ENCODE assay signal across 2 cellular contexts in the genomic region with DNA sequence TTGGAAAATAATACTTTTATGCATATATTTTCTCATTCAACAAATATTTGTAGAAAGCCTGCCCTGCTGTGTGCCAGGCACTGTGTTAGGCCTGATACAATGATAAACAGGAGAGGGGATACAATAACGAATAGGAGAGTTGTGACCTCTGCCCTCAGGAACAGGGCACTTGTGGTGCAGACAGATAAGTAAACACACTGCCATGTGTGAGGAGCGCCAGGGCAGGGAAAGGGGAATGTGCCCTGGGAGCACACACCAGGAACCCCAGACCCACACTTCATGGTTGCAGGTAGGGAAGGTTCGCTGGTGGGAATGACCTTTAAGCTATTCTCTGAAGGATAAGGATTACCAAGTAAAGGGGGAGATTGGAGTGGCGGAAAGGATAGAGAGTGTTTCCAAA.
TF ChIP-seq lines count a peak whose summit lies in the region.

No MANE protein-coding gene starts in this region.

TF ChIP-seq in GM23338, 12 proteins besides CTCF, POLR2A, EP300 and RAD21:
- no peak for TF ChIP-seq EZH2 (IDR thresholded peaks at IDR 0.05; ENCODE audit: low read depth, unreplicated experiment)
- no peak for TF ChIP-seq NANOG (IDR thresholded peaks at IDR 0.05; ENCODE audit: borderline replicate concordance)
- TF ChIP-seq ZNF331 (CRISPR knock-in tag; IDR thresholded peaks at IDR 0.05; ENCODE audit: low read depth): no peak
- no peak for TF ChIP-seq CREB1 (CRISPR knock-in tag; IDR thresholded peaks at IDR 0.05; ENCODE audit: low read depth)
- TF ChIP-seq, protein P1, sequence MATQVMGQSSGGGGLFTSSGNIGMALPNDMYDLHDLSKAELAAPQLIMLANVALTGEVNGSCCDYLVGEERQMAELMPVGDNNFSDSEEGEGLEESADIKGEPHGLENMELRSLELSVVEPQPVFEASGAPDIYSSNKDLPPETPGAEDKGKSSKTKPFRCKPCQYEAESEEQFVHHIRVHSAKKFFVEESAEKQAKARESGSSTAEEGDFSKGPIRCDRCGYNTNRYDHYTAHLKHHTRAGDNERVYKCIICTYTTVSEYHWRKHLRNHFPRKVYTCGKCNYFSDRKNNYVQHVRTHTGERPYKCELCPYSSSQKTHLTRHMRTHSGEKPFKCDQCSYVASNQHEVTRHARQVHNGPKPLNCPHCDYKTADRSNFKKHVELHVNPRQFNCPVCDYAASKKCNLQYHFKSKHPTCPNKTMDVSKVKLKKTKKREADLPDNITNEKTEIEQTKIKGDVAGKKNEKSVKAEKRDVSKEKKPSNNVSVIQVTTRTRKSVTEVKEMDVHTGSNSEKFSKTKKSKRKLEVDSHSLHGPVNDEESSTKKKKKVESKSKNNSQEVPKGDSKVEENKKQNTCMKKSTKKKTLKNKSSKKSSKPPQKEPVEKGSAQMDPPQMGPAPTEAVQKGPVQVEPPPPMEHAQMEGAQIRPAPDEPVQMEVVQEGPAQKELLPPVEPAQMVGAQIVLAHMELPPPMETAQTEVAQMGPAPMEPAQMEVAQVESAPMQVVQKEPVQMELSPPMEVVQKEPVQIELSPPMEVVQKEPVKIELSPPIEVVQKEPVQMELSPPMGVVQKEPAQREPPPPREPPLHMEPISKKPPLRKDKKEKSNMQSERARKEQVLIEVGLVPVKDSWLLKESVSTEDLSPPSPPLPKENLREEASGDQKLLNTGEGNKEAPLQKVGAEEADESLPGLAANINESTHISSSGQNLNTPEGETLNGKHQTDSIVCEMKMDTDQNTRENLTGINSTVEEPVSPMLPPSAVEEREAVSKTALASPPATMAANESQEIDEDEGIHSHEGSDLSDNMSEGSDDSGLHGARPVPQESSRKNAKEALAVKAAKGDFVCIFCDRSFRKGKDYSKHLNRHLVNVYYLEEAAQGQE (IDR thresholded peaks at IDR 0.05; ENCODE audit: unreplicated experiment): no peak
- TF ChIP-seq EZH2phosphoT487 (IDR thresholded peaks at IDR 0.05; ENCODE audit: unreplicated experiment): no peak
- TF ChIP-seq JUNB (IDR thresholded peaks at IDR 0.05; ENCODE audit: unreplicated experiment): no peak
- TF ChIP-seq ZNF114 (CRISPR knock-in tag; IDR thresholded peaks at IDR 0.05): no peak

TF ChIP-seq in K562, 482 proteins besides CTCF, POLR2A, EP300 and RAD21:
- TF ChIP-seq, protein P2, sequence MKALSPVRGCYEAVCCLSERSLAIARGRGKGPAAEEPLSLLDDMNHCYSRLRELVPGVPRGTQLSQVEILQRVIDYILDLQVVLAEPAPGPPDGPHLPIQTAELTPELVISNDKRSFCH (CRISPR knock-in tag; IDR thresholded peaks at IDR 0.05): no peak
- TF ChIP-seq, protein P2 (tag; IDR thresholded peaks at IDR 0.05): 0 out of 2 replicates have a peak, but pooled peaks have one; percentile 44
- TF ChIP-seq ZBTB1 (CRISPR knock-in tag; IDR thresholded peaks at IDR 0.05; ENCODE audit: borderline replicate concordance, low read depth) (no peak), SUPT5H (IDR thresholded peaks at IDR 0.05) (no peak), NCOA1 (IDR thresholded peaks at IDR 0.05; ENCODE audit: low read depth) (no peak), KDM4B (IDR thresholded peaks at IDR 0.05; ENCODE audit: borderline replicate concordance in 2 of 2, low read depth in 1 of 2) (no peak), NR2C1 (IDR thresholded peaks at IDR 0.05) (0 out of 2 replicates have a peak, but pooled peaks have one; percentile 15), NR2C1 (tag; IDR thresholded peaks at IDR 0.05) (no peak), TAF1 (IDR thresholded peaks at IDR 0.05; ENCODE audit: control insufficient read depth, extremely low read depth, insufficient read depth, low read length, severe bottlenecking) (no peak), ZNF431 (CRISPR knock-in tag; IDR thresholded peaks at IDR 0.05) (no peak), PCBP2 (IDR thresholded peaks at IDR 0.05; ENCODE audit: low read depth, low read length, poor library complexity, severe bottlenecking) (no peak), CEBPG (CRISPR knock-in tag; IDR thresholded peaks at IDR 0.05) (no peak), CEBPG (tag; conservative IDR thresholded peaks at IDR 0.05 in 1 of 2, IDR thresholded peaks at IDR 0.05 in 1 of 2) (no peak)
- TF ChIP-seq, protein P3, sequence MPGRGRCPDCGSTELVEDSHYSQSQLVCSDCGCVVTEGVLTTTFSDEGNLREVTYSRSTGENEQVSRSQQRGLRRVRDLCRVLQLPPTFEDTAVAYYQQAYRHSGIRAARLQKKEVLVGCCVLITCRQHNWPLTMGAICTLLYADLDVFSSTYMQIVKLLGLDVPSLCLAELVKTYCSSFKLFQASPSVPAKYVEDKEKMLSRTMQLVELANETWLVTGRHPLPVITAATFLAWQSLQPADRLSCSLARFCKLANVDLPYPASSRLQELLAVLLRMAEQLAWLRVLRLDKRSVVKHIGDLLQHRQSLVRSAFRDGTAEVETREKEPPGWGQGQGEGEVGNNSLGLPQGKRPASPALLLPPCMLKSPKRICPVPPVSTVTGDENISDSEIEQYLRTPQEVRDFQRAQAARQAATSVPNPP (IDR thresholded peaks at IDR 0.05; ENCODE audit: borderline replicate concordance, insufficient read depth, insufficient read length): no peak
- TF ChIP-seq, protein P4, sequence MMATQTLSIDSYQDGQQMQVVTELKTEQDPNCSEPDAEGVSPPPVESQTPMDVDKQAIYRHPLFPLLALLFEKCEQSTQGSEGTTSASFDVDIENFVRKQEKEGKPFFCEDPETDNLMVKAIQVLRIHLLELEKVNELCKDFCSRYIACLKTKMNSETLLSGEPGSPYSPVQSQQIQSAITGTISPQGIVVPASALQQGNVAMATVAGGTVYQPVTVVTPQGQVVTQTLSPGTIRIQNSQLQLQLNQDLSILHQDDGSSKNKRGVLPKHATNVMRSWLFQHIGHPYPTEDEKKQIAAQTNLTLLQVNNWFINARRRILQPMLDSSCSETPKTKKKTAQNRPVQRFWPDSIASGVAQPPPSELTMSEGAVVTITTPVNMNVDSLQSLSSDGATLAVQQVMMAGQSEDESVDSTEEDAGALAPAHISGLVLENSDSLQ (IDR thresholded peaks at IDR 0.05): no peak
